8 cellular contexts compared by ENCODE assay signal in genomic region chr22:19941365-19942070, GRCh38. TPM values are rescaled to one million over a fixed set of nuclear protein-coding genes. Genes with fewer than 3 reads are reported as not detected.
DNase-seq lines count a peak whose midpoint lies in the region; ATAC-seq and TF ChIP-seq lines count a peak whose summit lies in the region.

TSS of gene COMT (plus strand) at chr22:19941772. CDS start at chr22:19962527, 20,755 bp downstream.
TSS of gene TXNRD2 (minus strand) at chr22:19941818. CDS start at chr22:19941803, 15 bp downstream.

- H3K23ac ChIP-seq in H9 (ENCODE audit: insufficient read length, low read depth, low read length) = no peak within 1 kb of the TSS

- TF ChIP-seq POLR2A in erythroblast (IDR thresholded peaks at IDR 0.05; ENCODE audit: low read length) = peak; percentile 34

- peak within 1 kb of the TSS; percentile 72 for H3K18ac ChIP-seq in H9 (ENCODE audit: insufficient read length, low read depth, low read length)

- H3K56ac ChIP-seq in H9 (ENCODE audit: insufficient read length, low read depth, low read length) = no peak within 1 kb of the TSS

- no peak for TF ChIP-seq CTCF in H9 (conservative IDR thresholded peaks at IDR 0.05)

- no peaks in the 10 kb centered on the region for H3K79me1 ChIP-seq in H9 (ENCODE audit: insufficient read depth, low read depth, low read length, poor library complexity, severe bottlenecking)

- peaks cover 3 to 5% of the 10 kb centered on the region in 2 experiments; a peak in 4 of 5 replicates for H3K9me3 Mint-ChIP-seq in H9
- peaks cover 5% of the 10 kb centered on the region for H3K9me3 Mint-ChIP-seq in stimulated activated effector memory CD8-positive, alpha-beta T cell treated with anti-CD3 and anti-CD28 coated beads, Interleukin-12 subunit alpha, Interleukin-12 subunit beta, amount 100 ng/mL, for 72 hours

- H3K4me3 Mint-ChIP-seq in H9 = peak within 1 kb of the TSS; percentile 77 to 88
- peak within 1 kb of the TSS; percentile 92 for H3K4me3 Mint-ChIP-seq in stimulated activated effector memory CD8-positive, alpha-beta T cell treated with anti-CD3 and anti-CD28 coated beads, Interleukin-12 subunit alpha, Interleukin-12 subunit beta, amount 100 ng/mL, for 72 hours

- H4K5ac ChIP-seq in H9 (ENCODE audit: insufficient read length, low read depth, low read length) = no peak within 1 kb of the TSS

- H4K91ac ChIP-seq in H9 (ENCODE audit: insufficient read length, low read depth, low read length) = no peak within 1 kb of the TSS

- DNase-seq in COR-L47 (lab: John Stamatoyannopoulos, UW) (peak; percentile 74), H9 (no peak), NOMO-1 (lab: John Stamatoyannopoulos, UW; ENCODE audit: unreplicated experiment in 2 of 2) (peak; percentile 41 to 53), activated T-cell treated with anti-CD3 and anti-CD28 coated beads for 48 hours (ENCODE audit: low read depth) (peak; percentile 77), erythroblast (lab: John Stamatoyannopoulos, UW) (peak; percentile 84 to 90), islet precursor cell (no peak)
- peak; percentile 63 to 83 for DNase-seq in stimulated activated effector memory CD8-positive, alpha-beta T cell treated with anti-CD3 and anti-CD28 coated beads, Interleukin-12 subunit alpha, Interleukin-12 subunit beta, amount 100 ng/mL, for 72 hours (ENCODE audit: low spot score in 2 of 2)

- WGBS in H9 (ENCODE audit: extremely low coverage, insufficient read length, low lambda C conversion rate) = no CpG with 5 or more reads among the region's 62 CpGs

- no peak within 1 kb of the TSS for H4K8ac ChIP-seq in H9 (replicated peaks; ENCODE audit: insufficient read length, low read depth, low read length)

- H2BK15ac ChIP-seq in H9 (ENCODE audit: low read depth, low read length) = no peak within 1 kb of the TSS

- peak; percentile 94 for ATAC-seq in stimulated activated effector memory CD8-positive, alpha-beta T cell treated with anti-CD3 and anti-CD28 coated beads, Interleukin-12 subunit alpha, Interleukin-12 subunit beta, amount 100 ng/mL, for 72 hours

- peak within 1 kb of the TSS; percentile 74 for H3K14ac ChIP-seq in H9 (ENCODE audit: insufficient read depth, low read length)

- H4K20me1 ChIP-seq in H9 (ENCODE audit: control insufficient read depth, insufficient read depth, insufficient read length) = no peaks in the 10 kb centered on the region

- H3K23me2 ChIP-seq in H9 (ENCODE audit: insufficient read length, low read depth, low read length, poor library complexity, severe bottlenecking) = no peaks in the 10 kb centered on the region

- H2BK20ac ChIP-seq in H9 (ENCODE audit: low read depth, low read length, poor library complexity, severe bottlenecking) = no peak within 1 kb of the TSS

- no peak within 1 kb of the TSS for H3K9ac ChIP-seq in H9 (ENCODE audit: extremely low read depth, insufficient read length, low read length)

- H2BK120ac ChIP-seq in H9 (ENCODE audit: low read depth, low read length, poor library complexity, severe bottlenecking) = no peak within 1 kb of the TSS

- no peak within 1 kb of the TSS for H2BK5ac ChIP-seq in H9 (ENCODE audit: insufficient read length, low read length)

- H3K4me1 ChIP-seq in H9 (ENCODE audit: insufficient read depth, low read length) (peaks cover 2% of the 10 kb centered on the region; the same call in 1 of the 2 replicates), muscle layer of duodenum (ENCODE audit: control insufficient read depth in 1 of 2, insufficient read depth in 2 of 2, low read length in 2 of 2) (peaks cover 14 to 28% of the 10 kb centered on the region in 2 donors)

- no peak within 1 kb of the TSS for H3T11ph ChIP-seq in H9 (ENCODE audit: low read length)

- H2AK5ac ChIP-seq in H9 (ENCODE audit: insufficient read length, low read length) = no peak within 1 kb of the TSS

- peaks cover 3 to 13% (median 11%) of the 10 kb centered on the region in 3 experiments for H3K36me3 Mint-ChIP-seq in H9 (ENCODE audit: insufficient read depth in 1 of 3, low read depth in 3 of 3)
- H3K36me3 Mint-ChIP-seq in stimulated activated effector memory CD8-positive, alpha-beta T cell treated with anti-CD3 and anti-CD28 coated beads, Interleukin-12 subunit alpha, Interleukin-12 subunit beta, amount 100 ng/mL, for 72 hours = peaks cover 13% of the 10 kb centered on the region

- H3K4ac ChIP-seq in H9 (ENCODE audit: low read depth, low read length) = no peak within 1 kb of the TSS

- H3K4me1 Mint-ChIP-seq in H9 = peaks cover 26% of the 10 kb centered on the region in 2 experiments
- H3K4me1 Mint-ChIP-seq in stimulated activated effector memory CD8-positive, alpha-beta T cell treated with anti-CD3 and anti-CD28 coated beads, Interleukin-12 subunit alpha, Interleukin-12 subunit beta, amount 100 ng/mL, for 72 hours = peaks cover 30% of the 10 kb centered on the region

- H3K9me3 ChIP-seq in H9 (ENCODE audit: control insufficient read depth, low read depth, low read length) = no peaks in the 10 kb centered on the region
- H3K9me3 ChIP-seq in muscle layer of duodenum (ENCODE audit: control insufficient read depth in 1 of 2, low read length in 2 of 2) = no peaks in the 10 kb centered on the region

- H3K36me3 ChIP-seq in muscle layer of duodenum (ENCODE audit: control insufficient read depth in 1 of 2, insufficient read depth in 2 of 2, low read length in 2 of 2) = peaks cover 0 to 19% of the 10 kb centered on the region in 2 donors

- H3K79me2 ChIP-seq in H9 (ENCODE audit: insufficient read depth, low read length) = no peaks in the 10 kb centered on the region

- H2BK12ac ChIP-seq in H9 (ENCODE audit: insufficient read length, low read depth, low read length) = no peak within 1 kb of the TSS

- H3K27me3 ChIP-seq in H9 (ENCODE audit: insufficient read depth, low read length) = no peaks in the 10 kb centered on the region
- H3K27me3 ChIP-seq in muscle layer of duodenum (ENCODE audit: low read depth, low read length) = no peaks in the 10 kb centered on the region

- H3K27ac Mint-ChIP-seq in H9 = peak within 1 kb of the TSS; percentile 72 to 97 (median 88); a peak in 6 of 7 replicates
- H3K27ac Mint-ChIP-seq in stimulated activated effector memory CD8-positive, alpha-beta T cell treated with anti-CD3 and anti-CD28 coated beads, Interleukin-12 subunit alpha, Interleukin-12 subunit beta, amount 100 ng/mL, for 72 hours = peak within 1 kb of the TSS; percentile 98

- H3K27ac ChIP-seq in H9 (ENCODE audit: insufficient read length, low read depth, low read length) (no peak within 1 kb of the TSS), muscle layer of duodenum (ENCODE audit: low read length) (peak within 1 kb of the TSS; percentile 96)

- H3K27me3 Mint-ChIP-seq in H9 (ENCODE audit: low read depth) = no peaks in the 10 kb centered on the region; the same call in none of the 2 replicates

- peak within 1 kb of the TSS; percentile 76 to 96 for H3K4me3 ChIP-seq in muscle layer of duodenum (ENCODE audit: low read depth in 1 of 2, low read length in 2 of 2)

- no peak within 1 kb of the TSS for H2AFZ ChIP-seq in H9 (ENCODE audit: low read length)

- H3K4me2 ChIP-seq in H9 (ENCODE audit: insufficient read depth, insufficient read length, low read length) = peak within 1 kb of the TSS; percentile 8

RNA-seq across cellular contexts. Expression of gene COMT, which starts in this region (rescaled TPM):
- total RNA-seq in H9 (2021) = 42.2 and 43.3 TPM in 2 replicates

RNA-seq across cellular contexts. Expression of gene TXNRD2, which starts in this region (rescaled TPM):
- 22.9 and 25.5 TPM in 2 replicates for total RNA-seq in H9 (2021)

Comparison
In these comparisons a context has a peak if more than half of its experiments do, and no peak if none do; other contexts are left out.
1. DNase-seq: peak in COR-L47 (single experiment), NOMO-1 (2 of 2), activated T-cell treated with anti-CD3 and anti-CD28 coated beads for 48 hours (single experiment), erythroblast (2 of 2) and stimulated activated effector memory CD8-positive, alpha-beta T cell treated with anti-CD3 and anti-CD28 coated beads, Interleukin-12 subunit alpha, Interleukin-12 subunit beta, amount 100 ng/mL, for 72 hours (2 of 2); none in H9 (single experiment) and islet precursor cell (single experiment).